ENCODE assay signal across 8 cellular contexts in the genomic region with DNA sequence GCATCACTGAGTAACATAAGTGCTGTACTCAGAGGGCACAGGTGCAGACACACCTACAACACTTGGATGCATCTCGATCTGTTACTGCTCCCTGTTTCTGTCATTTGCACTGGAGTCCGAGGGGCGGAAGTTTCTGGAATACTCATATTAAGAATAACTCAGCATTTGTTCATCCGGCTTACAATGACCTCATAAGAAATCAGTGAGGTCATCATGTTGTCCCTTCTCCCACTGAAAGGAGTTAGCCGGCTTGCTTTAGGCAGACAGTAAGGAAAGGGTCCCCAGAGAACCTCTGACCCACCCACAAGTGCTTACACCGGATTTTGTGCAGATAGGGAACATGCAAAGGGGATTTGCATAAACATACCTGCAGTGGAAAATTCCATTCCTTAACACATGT.
"Had no signal": no experiment of that assay in that cellular context is flagged by ENCODE, and none has a peak within 500 bp of the region (broad histone marks: within the 10 kb centered on the region; RNA-seq: fewer than 3 reads in every experiment).

No MANE protein-coding gene starts in this region.

- H3K4me3 ChIP-seq: GM12878 had no signal

- DNase-seq: GDM1, GF-D8 had no signal

- ATAC-seq: GM12878 had no signal

- FAIRE-seq: G401.6, GM12878, GM12891, GM12892, GM18507, GM19239 had no signal
